8 cellular contexts compared by ENCODE assay signal in the genomic region with DNA sequence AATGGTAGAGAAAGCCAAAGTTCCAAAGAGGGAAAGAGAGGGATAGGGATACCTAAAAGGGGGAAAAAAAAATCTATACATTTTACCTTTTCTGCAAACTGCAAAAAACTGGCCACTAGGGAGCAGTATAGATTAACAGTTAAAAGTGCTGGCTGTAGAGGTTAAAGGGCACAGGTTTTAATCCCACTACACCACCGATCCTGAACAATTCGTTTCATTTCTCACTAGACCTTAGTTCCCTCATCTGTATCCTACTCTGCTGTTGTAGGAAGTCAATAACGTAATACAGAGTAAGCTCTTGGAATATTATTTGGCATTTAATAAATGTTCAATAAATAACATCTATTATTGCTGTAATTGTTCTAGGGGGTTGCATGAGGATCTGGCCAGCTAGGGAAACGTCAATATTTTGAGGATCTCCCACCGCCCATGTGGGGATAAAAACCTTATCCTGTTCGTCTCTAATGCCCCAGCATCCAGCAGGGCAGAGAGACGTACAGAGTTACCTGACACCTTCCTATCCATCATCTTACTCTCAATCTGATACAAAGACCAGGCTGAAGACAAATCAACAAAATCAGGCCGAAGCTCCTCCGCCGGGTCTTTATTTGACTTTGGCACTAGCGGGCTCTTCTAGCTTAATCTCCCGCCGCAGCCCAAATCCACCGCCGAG. TPM values are rescaled to one million over a fixed set of nuclear protein-coding genes. Genes with fewer than 3 reads are reported as not detected.
DNase-seq lines count a peak whose midpoint lies in the region; ATAC-seq, FAIRE-seq and TF ChIP-seq lines count a peak whose summit lies in the region.

No MANE protein-coding gene starts in this region.

- H3K4me2 ChIP-seq in BLaER1 treated with 17β-estradiol and CSF1 and Interleukin-3, amounts not matched to agents 10 nM and 100 nM = peak overlapping the region; percentile 81 to 96 (median 90)

- peak; percentile 35 for DNase-seq in GM12892 (ENCODE audit: insufficient read length)
- DNase-seq in NCI-H345 (lab: John Stamatoyannopoulos, UW) = peak; percentile 73
- peak; percentile 90 for DNase-seq in adipocyte (ENCODE audit: low read depth)
- peak; percentile 70 to 79 for DNase-seq in cardiac muscle cell (ENCODE audit: low read depth in 1 of 2, low spot score in 1 of 2)
- DNase-seq in ovary = no peak

- H3K9ac ChIP-seq in BLaER1 treated with 17β-estradiol and CSF1 and Interleukin-3, amounts not matched to agents 10 nM and 100 nM = peak overlapping the region; percentile 87 to 97 (median 92)
- H3K9ac ChIP-seq in adipocyte (ENCODE audit: low read length) = peak overlapping the region; percentile 95

- H3K9me3 ChIP-seq in BLaER1 treated with 17β-estradiol and CSF1 and Interleukin-3, amounts not matched to agents 10 nM and 100 nM (replicated peaks in 1 of 11) = no peaks in the 10 kb centered on the region
- no peaks in the 10 kb centered on the region for H3K9me3 ChIP-seq in adipocyte (ENCODE audit: control insufficient read depth, low read length)
- H3K9me3 ChIP-seq in cardiac muscle cell (ENCODE audit: low read depth) = no peaks in the 10 kb centered on the region
- no peaks in the 10 kb centered on the region for H3K9me3 ChIP-seq in ovary

- TF ChIP-seq POLR2A in GM12892 (IDR thresholded peaks at IDR 0.05; ENCODE audit: low read depth, low read length) (no peak), ovary (IDR thresholded peaks at IDR 0.05) (no peak)

- peaks cover 67 to 73% (median 70%) of the 10 kb centered on the region in 11 experiments for H3K36me3 ChIP-seq in BLaER1 treated with 17β-estradiol and CSF1 and Interleukin-3, amounts not matched to agents 10 nM and 100 nM
- H3K36me3 ChIP-seq in adipocyte (ENCODE audit: control insufficient read depth, insufficient read depth, low read length, severe bottlenecking) (peaks cover 53% of the 10 kb centered on the region), cardiac muscle cell (peaks cover 43% of the 10 kb centered on the region), ovary (no peaks in the 10 kb centered on the region)

- peak; percentile 7 for ATAC-seq in HG03159 (IDR thresholded peaks at IDR 0.05; ENCODE audit: unreplicated experiment)
- no peak for ATAC-seq in HG02623 (IDR thresholded peaks at IDR 0.05; ENCODE audit: unreplicated experiment)

- peak; percentile 89 for FAIRE-seq in GM12892 (lab: Jason Lieb, UNC)

- no peak for TF ChIP-seq EP300 in ovary (IDR thresholded peaks at IDR 0.05)

- 1% methylated on average over 15 of the region's 15 CpGs for WGBS in ovary, 3 donors

- H3K4me3 ChIP-seq in BLaER1 treated with 17β-estradiol and CSF1 and Interleukin-3, amounts not matched to agents 10 nM and 100 nM = peak overlapping the region; percentile 72 to 97 (median 86)
- H3K4me3 ChIP-seq in adipocyte (ENCODE audit: low read length) (peak overlapping the region; percentile 98), cardiac muscle cell (peak overlapping the region; percentile 65), ovary (peak overlapping the region; percentile 94)

- intact Hi-C loops in ovary (cut with DNase I) = loop anchor here in 3 of 4 donors (5.0 to 10.0 kb wide), 4 partner anchors 128 to 390 kb away; a partner anchor contains a TSS

- H3K27me3 ChIP-seq in BLaER1 treated with 17β-estradiol and CSF1 and Interleukin-3, amounts not matched to agents 10 nM and 100 nM = no peaks in the 10 kb centered on the region
- no peaks in the 10 kb centered on the region for H3K27me3 ChIP-seq in adipocyte (replicated peaks; ENCODE audit: control insufficient read depth, insufficient read depth, low read length)
- no peaks in the 10 kb centered on the region for H3K27me3 ChIP-seq in cardiac muscle cell
- H3K27me3 ChIP-seq in ovary = no peaks in the 10 kb centered on the region

- peaks cover 22 to 41% (median 33%) of the 10 kb centered on the region in 10 experiments for H3K4me1 ChIP-seq in BLaER1 treated with 17β-estradiol and CSF1 and Interleukin-3, amounts not matched to agents 10 nM and 100 nM
- H3K4me1 ChIP-seq in adipocyte (ENCODE audit: control insufficient read depth, insufficient read depth, low read length) (peaks cover 25% of the 10 kb centered on the region), cardiac muscle cell (ENCODE audit: low read depth) (peaks cover 8% of the 10 kb centered on the region), ovary (ENCODE audit: insufficient read depth) (no peaks in the 10 kb centered on the region)

- TF ChIP-seq CTCF in cardiac muscle cell (IDR thresholded peaks at IDR 0.05; ENCODE audit: low read depth, low read length) = peak; percentile 58
- TF ChIP-seq CTCF in ovary (IDR thresholded peaks at IDR 0.05) = peak in 2 of 3 donors; percentile 58 to 59

- peak overlapping the region; percentile 84 to 96 (median 92) for H3K27ac ChIP-seq in BLaER1 treated with 17β-estradiol and CSF1 and Interleukin-3, amounts not matched to agents 10 nM and 100 nM
- H3K27ac ChIP-seq in cardiac muscle cell (peak overlapping the region; percentile 95), ovary (peak overlapping the region; percentile 70 to 81)

- peaks cover 0 to 17% (median 5%) of the 10 kb centered on the region in 11 experiments; a peak in 11 of 22 replicates for H4K20me1 ChIP-seq in BLaER1 treated with 17β-estradiol and CSF1 and Interleukin-3, amounts not matched to agents 10 nM and 100 nM

RNA-seq across cellular contexts. Expression of a gene that starts 0.8 kb away (rescaled TPM):
- polyA plus RNA-seq in GM12892 (2012; ENCODE audit: missing spikeins) = 38.7 TPM
- total RNA-seq in cardiac muscle cell = 29.7 and 33.9 TPM in 2 replicates
- 50.0 and 60.7 TPM in 2 replicates for polyA plus RNA-seq in cardiac muscle cell
- 10 to 100 TPM; 24.2 to 40.0 (median 27.5) TPM for total RNA-seq in ovary
- 10 to 100 TPM; 27.7 to 57.3 TPM for polyA plus RNA-seq in ovary

RNA-seq across cellular contexts. Expression of a gene that starts 0.8 kb away (rescaled TPM):
- 24.1 TPM for polyA plus RNA-seq in GM12892 (2012; ENCODE audit: missing spikeins)
- total RNA-seq in cardiac muscle cell (20.6 and 21.1 TPM in 2 replicates), ovary (10 to 100 TPM; 12.5 to 30.8 (median 22.3) TPM)
- polyA plus RNA-seq in cardiac muscle cell (26.7 and 30.6 TPM in 2 replicates), ovary (10 to 100 TPM; 13.9 to 28.9 TPM)

RNA-seq across cellular contexts. Expression of a gene that starts 28.6 kb away (rescaled TPM):
- 8.7 TPM for polyA plus RNA-seq in GM12892 (2012; ENCODE audit: missing spikeins)
- 0.06 and 0.53 TPM in 2 replicates for total RNA-seq in cardiac muscle cell
- polyA plus RNA-seq in cardiac muscle cell = 0.40 and 0.49 TPM in 2 replicates
- 1 to 10 TPM in 1 of 7 donors, under 1 TPM in 2, not detected in 4; 0.38 to 1.3 (median 0.57) TPM for total RNA-seq in ovary
- polyA plus RNA-seq in ovary = under 1 TPM in 1 of 2 donors, not detected in 1; 0.06 TPM

RNA-seq across cellular contexts. Expression of a gene that starts 53.3 kb away (rescaled TPM):
- 13.5 TPM for polyA plus RNA-seq in GM12892 (2012; ENCODE audit: missing spikeins)
- total RNA-seq in cardiac muscle cell (19.7 and 26.6 TPM in 2 replicates), ovary (10 to 100 TPM in 5 of 7 donors, 1 to 10 TPM in 2; 6.6 to 18.7 (median 12.5) TPM)
- polyA plus RNA-seq in cardiac muscle cell (27.8 and 32.6 TPM in 2 replicates), ovary (10 to 100 TPM in 1 of 2 donors, 1 to 10 TPM in 1; 5.3 to 24.1 TPM)

RNA-seq across cellular contexts. Expression of a gene that starts 53.5 kb away (rescaled TPM):
- polyA plus RNA-seq in GM12892 (2012; ENCODE audit: missing spikeins) = 20.4 TPM
- total RNA-seq in cardiac muscle cell = 17.6 and 20.6 TPM in 2 replicates
- polyA plus RNA-seq in cardiac muscle cell = 10.9 and 15.7 TPM in 2 replicates
- total RNA-seq in ovary = 10 to 100 TPM; 11.9 to 32.9 (median 20.2) TPM
- polyA plus RNA-seq in ovary = 10 to 100 TPM; 10.9 to 29.0 TPM

Comparison
In these comparisons a context has a peak if more than half of its experiments do, and no peak if none do; other contexts are left out.
1. DNase-seq: peak in GM12892 (single experiment), NCI-H345 (single experiment), adipocyte (single experiment) and cardiac muscle cell (2 of 2); none in ovary (0 of 5).
2. Peak in every context shown above with its lines, with median percentiles within 50 percentile points of each other: H3K27ac ChIP-seq and H3K4me3 ChIP-seq.